19 cellular contexts compared by ENCODE assay signal in the genomic region with DNA sequence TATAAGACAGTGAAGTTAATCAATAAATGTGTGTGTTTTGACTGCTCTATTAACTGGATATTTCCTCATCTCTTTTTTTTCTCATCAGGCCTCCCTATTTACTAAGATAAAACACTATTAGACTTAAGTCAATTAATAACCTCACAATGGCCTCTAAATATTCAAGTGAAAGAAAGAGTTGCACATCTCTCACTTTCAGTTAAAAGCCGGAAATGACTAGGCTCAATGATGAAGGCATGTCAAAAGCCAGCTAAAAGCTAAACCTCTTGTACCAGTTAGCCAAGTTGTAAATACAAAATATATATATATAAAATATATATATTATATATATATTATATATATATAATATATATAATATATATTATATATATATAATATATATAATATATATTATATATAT.
DNase-seq lines count a peak whose midpoint lies in the region; ATAC-seq, FAIRE-seq and TF ChIP-seq lines count a peak whose summit lies in the region.
"Had no signal": no experiment of that assay in that cellular context is flagged by ENCODE, and none has a peak within 500 bp of the region (broad histone marks: within the 10 kb centered on the region; RNA-seq: fewer than 3 reads in every experiment).

No MANE protein-coding gene starts in this region.

- H3K4me2 ChIP-seq in MM.1S (ENCODE audit: low read depth, low read length), result no peak overlapping the region
- H3K4me2 ChIP-seq in GM12878 (ENCODE audit: control insufficient read depth, insufficient read depth), result no peak overlapping the region

- WGBS in GM12878 (ENCODE audit: insufficient coverage, insufficient replicate concordance, low lambda C conversion rate, missing lambda C conversion rate), result 43% methylated on average over 1 of the region's 1 CpG

- TF ChIP-seq RAD21 in GM12878 (IDR thresholded peaks at IDR 0.05; ENCODE audit: insufficient read depth, low read depth, low read length), result no peak

- H3K79me2 ChIP-seq in MM.1S (ENCODE audit: low read length) (no peaks in the 10 kb centered on the region), GM12878 (ENCODE audit: control insufficient read depth, insufficient read depth, low read length) (no peaks in the 10 kb centered on the region)

- POLR2A ChIA-PET in GM12878 (lab: Charles Lee), result no interaction called here

- H3K27me3 ChIP-seq in MM.1S (replicated peaks; ENCODE audit: insufficient read depth, low read length) (no peaks in the 10 kb centered on the region), GM12878 (replicated peaks in 1 of 2; ENCODE audit: control insufficient read depth in 2 of 2, insufficient read depth in 2 of 2, low read length in 1 of 2) (no peaks in the 10 kb centered on the region)
- H3K27me3 ChIP-seq: BLaER1 treated with 17β-estradiol and CSF1 and Interleukin-3, amounts not matched to agents 10 nM and 100 nM had no signal

- H3K4me1 ChIP-seq in MM.1S (ENCODE audit: low read length) (peaks cover 5% of the 10 kb centered on the region; the same call in 1 of the 2 replicates), GM12878 (ENCODE audit: control insufficient read depth, insufficient read depth, low read length) (no peaks in the 10 kb centered on the region), kidney (ENCODE audit: control insufficient read depth in 1 of 2, insufficient read depth in 1 of 2, low read depth in 1 of 2, low read length in 2 of 2) (no peaks in the 10 kb centered on the region)

- BruUV-seq in GM12878 (replicated peaks; lab: Mats Ljungman, UMichigan), result no TSS peak

- H3K9me3 ChIP-seq in MM.1S (replicated peaks; ENCODE audit: insufficient read depth, low read length) (no peaks in the 10 kb centered on the region), GM12878 (replicated peaks; ENCODE audit: control insufficient read depth, insufficient read depth, low read length) (no peaks in the 10 kb centered on the region), kidney (ENCODE audit: control insufficient read depth in 1 of 2, low read length in 2 of 2) (no peaks in the 10 kb centered on the region)
- H3K9me3 ChIP-seq: BLaER1 treated with 17β-estradiol and CSF1 and Interleukin-3, amounts not matched to agents 10 nM and 100 nM had no signal

- FAIRE-seq in G401.6 (lab: Jason Lieb, UNC) (peak; percentile 95), GM12878 (lab: Jason Lieb, UNC) (no peak), kidney (lab: Jason Lieb, UNC) (peak; percentile 97)
- FAIRE-seq: GM12892, GM18507, HepG2 had no signal

- RAD21 ChIA-PET in GM12878 (lab: Charles Lee; ENCODE audit: unreplicated experiment), result no interaction called here

- H3K36me3 ChIP-seq in MM.1S (replicated peaks; ENCODE audit: insufficient read depth, low read length) (no peaks in the 10 kb centered on the region), GM12878 (ENCODE audit: control insufficient read depth in 2 of 2, insufficient read depth in 2 of 2, low read length in 1 of 2) (no peaks in the 10 kb centered on the region), kidney (ENCODE audit: control insufficient read depth in 1 of 2, insufficient read depth in 2 of 2, low read length in 2 of 2) (no peaks in the 10 kb centered on the region)
- H3K36me3 ChIP-seq: BLaER1 treated with 17β-estradiol and CSF1 and Interleukin-3, amounts not matched to agents 10 nM and 100 nM had no signal

- no peak overlapping the region for H2AFZ ChIP-seq in MM.1S (ENCODE audit: low read length)
- H2AFZ ChIP-seq in GM12878 (ENCODE audit: control insufficient read depth, low read depth, low read length), result no peak overlapping the region

- H4K20me1 ChIP-seq in MM.1S (ENCODE audit: insufficient read depth, low read length) (no peaks in the 10 kb centered on the region), GM12878 (ENCODE audit: control insufficient read depth, insufficient read depth) (no peaks in the 10 kb centered on the region)
- H4K20me1 ChIP-seq: BLaER1 treated with 17β-estradiol and CSF1 and Interleukin-3, amounts not matched to agents 10 nM and 100 nM had no signal

- no peak for TF ChIP-seq POLR2A in GM12878 (IDR thresholded peaks at IDR 0.05; ENCODE audit: low read depth, low read length)

- H3K4me3 ChIP-seq in MM.1S (ENCODE audit: low read length) (no peak overlapping the region), GM12878 (no peak overlapping the region), kidney (ENCODE audit: low read length in 2 of 2) (no peak overlapping the region), foreskin fibroblast (ENCODE audit: low read depth in 1 of 2, low read length in 2 of 2) (no peak overlapping the region)
- H3K4me3 ChIP-seq: BLaER1 treated with 17β-estradiol and CSF1 and Interleukin-3, amounts not matched to agents 10 nM and 100 nM had no signal

- no peaks in the 10 kb centered on the region for H3K9me2 ChIP-seq in MM.1S (replicated peaks; ENCODE audit: insufficient read depth, low read length)

- no peak for TF ChIP-seq CTCF in MM.1S (IDR thresholded peaks at IDR 0.05; ENCODE audit: low read length)
- TF ChIP-seq CTCF in GM12878 (IDR thresholded peaks at IDR 0.05 in 2 of 3, conservative IDR thresholded peaks at IDR 0.05 in 1 of 3; ENCODE audit: control insufficient read depth in 2 of 3, extremely low read depth in 1 of 3, insufficient read depth in 1 of 3, low read depth in 3 of 3, low read length in 3 of 3), result no peak
- TF ChIP-seq CTCF in kidney (IDR thresholded peaks at IDR 0.05; ENCODE audit: borderline replicate concordance, extremely low read depth, insufficient read depth), result no peak
- no peak for TF ChIP-seq CTCF in foreskin fibroblast (IDR thresholded peaks at IDR 0.05; ENCODE audit: low read depth, low read length)

- DNase-seq in MM.1S (peak; percentile 65), GM12878 (ENCODE audit: low read depth, low spot score) (no peak), kidney (no peak), foreskin fibroblast (no peak), GM03348 (ENCODE audit: low spot score) (no peak)
- no peak for DNase-seq in activated CD8-positive, alpha-beta memory T cell treated with anti-CD3 and anti-CD28 coated beads, Interleukin-2, amount 50 U/mL, for 4 hours
- DNase-seq: 8988T; Calu3; CD8-positive, alpha-beta T cell; DMS79 treated with DMSO at 0.1 percent for 48 hours; GOT3; H7 had no signal

- TF ChIP-seq EP300 in GM12878 (IDR thresholded peaks at IDR 0.05; ENCODE audit: borderline replicate concordance in 1 of 2, control insufficient read depth in 1 of 2, low read depth in 2 of 2, low read length in 2 of 2), result no peak

- in situ Hi-C loops in GM12878 (cut with MboI), result no loop called here

- peak; percentile 56; the same call in 2 of the 3 replicates for ATAC-seq in GM12878
- no peak for ATAC-seq in HG03025 (IDR thresholded peaks at IDR 0.05; ENCODE audit: low FRiP score, unreplicated experiment)
- ATAC-seq: CD8-positive, alpha-beta T cell; HCT116; HepG2 had no signal

- H3K9ac ChIP-seq in MM.1S (ENCODE audit: low read length) (no peak overlapping the region), GM12878 (ENCODE audit: control insufficient read depth, insufficient read depth, low read length) (no peak overlapping the region), kidney (ENCODE audit: low read length in 2 of 2) (no peak overlapping the region)
- H3K9ac ChIP-seq: BLaER1 treated with 17β-estradiol and CSF1 and Interleukin-3, amounts not matched to agents 10 nM and 100 nM had no signal

- H3K27ac ChIP-seq in MM.1S (ENCODE audit: low read length) (no peak overlapping the region), GM12878 (ENCODE audit: control insufficient read depth, insufficient read depth) (no peak overlapping the region), kidney (ENCODE audit: low read depth in 2 of 2, low read length in 2 of 2) (no peak overlapping the region)
- H3K27ac ChIP-seq: BLaER1 treated with 17β-estradiol and CSF1 and Interleukin-3, amounts not matched to agents 10 nM and 100 nM had no signal

- CTCF ChIA-PET in GM12878 (lab: Yijun Ruan, JAX), result interaction anchor here (1.0 kb wide), 1 partner anchor 489 kb away, joined by 3 read pairs; no protein-coding TSS in a partner anchor

- SMC1A ChIA-PET in GM12878 (lab: Charles Lee; ENCODE audit: uncharacterized antibody, unreplicated experiment), result interaction anchor here (0.9 kb wide), 1 partner anchor 14 kb away, joined by 3 read pairs; no protein-coding TSS in a partner anchor

- H3F3A ChIP-seq in MM.1S (ENCODE audit: insufficient read depth, low read length), result no peaks in the 10 kb centered on the region

- intact Hi-C loops in GM12878 (cut with micrococcal nuclease; ENCODE audit: unreplicated experiment) (no loop called here), kidney (cut with DNase I) (no loop called here)

TF ChIP-seq in GM12878, 131 proteins besides CTCF, POLR2A, EP300 and RAD21 (continues in another document):
- TF ChIP-seq CHD2 (IDR thresholded peaks at IDR 0.05; ENCODE audit: borderline replicate concordance, low read depth, low read length) (no peak), FOS (IDR thresholded peaks at IDR 0.05; ENCODE audit: borderline replicate concordance, extremely low read depth, insufficient read length) (no peak), CREM (IDR thresholded peaks at IDR 0.05; ENCODE audit: low read depth) (no peak), IRF4 (IDR thresholded peaks at IDR 0.05; ENCODE audit: low read depth, low read length) (no peak), SRF (IDR thresholded peaks at IDR 0.05; ENCODE audit: low read depth in 2 of 2, low read length in 2 of 2) (no peak), SMAD1 (IDR thresholded peaks at IDR 0.05; ENCODE audit: low read depth, partially characterized antibody) (no peak)
- TF ChIP-seq, protein P1, sequence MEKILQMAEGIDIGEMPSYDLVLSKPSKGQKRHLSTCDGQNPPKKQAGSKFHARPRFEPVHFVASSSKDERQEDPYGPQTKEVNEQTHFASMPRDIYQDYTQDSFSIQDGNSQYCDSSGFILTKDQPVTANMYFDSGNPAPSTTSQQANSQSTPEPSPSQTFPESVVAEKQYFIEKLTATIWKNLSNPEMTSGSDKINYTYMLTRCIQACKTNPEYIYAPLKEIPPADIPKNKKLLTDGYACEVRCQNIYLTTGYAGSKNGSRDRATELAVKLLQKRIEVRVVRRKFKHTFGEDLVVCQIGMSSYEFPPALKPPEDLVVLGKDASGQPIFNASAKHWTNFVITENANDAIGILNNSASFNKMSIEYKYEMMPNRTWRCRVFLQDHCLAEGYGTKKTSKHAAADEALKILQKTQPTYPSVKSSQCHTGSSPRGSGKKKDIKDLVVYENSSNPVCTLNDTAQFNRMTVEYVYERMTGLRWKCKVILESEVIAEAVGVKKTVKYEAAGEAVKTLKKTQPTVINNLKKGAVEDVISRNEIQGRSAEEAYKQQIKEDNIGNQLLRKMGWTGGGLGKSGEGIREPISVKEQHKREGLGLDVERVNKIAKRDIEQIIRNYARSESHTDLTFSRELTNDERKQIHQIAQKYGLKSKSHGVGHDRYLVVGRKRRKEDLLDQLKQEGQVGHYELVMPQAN (conservative IDR thresholded peaks at IDR 0.05), result no peak
